Comparison of ENCODE assay signal across 1 cellular context in genomic region chr1:12179638-12180121, GRCh38.
A peak's percentile ranks its signal among the peaks of the same experiment; 100 is the strongest.
TF ChIP-seq lines count a peak whose summit lies in the region.

No MANE protein-coding gene starts in this region.

TF ChIP-seq in K562, 482 proteins besides CTCF, POLR2A, EP300 and RAD21:
- TF ChIP-seq FOS (IDR thresholded peaks at IDR 0.05; ENCODE audit: extremely low read depth, insufficient read length) (no peak), EWSR1 (IDR thresholded peaks at IDR 0.05; ENCODE audit: borderline replicate concordance, low read depth, partially characterized antibody) (no peak), LARP7 (IDR thresholded peaks at IDR 0.05) (no peak), JUNB (CRISPR knock-in tag; conservative IDR thresholded peaks at IDR 0.05) (no peak), ZNF449 (CRISPR knock-in tag; IDR thresholded peaks at IDR 0.05) (no peak), RNF219 (CRISPR knock-in tag; IDR thresholded peaks at IDR 0.05) (no peak), RB1 (IDR thresholded peaks at IDR 0.05; ENCODE audit: low read depth) (no peak), RBM25 (IDR thresholded peaks at IDR 0.05; ENCODE audit: low read depth, low read length, severe bottlenecking) (peak; percentile 69), ELF1 (tag; IDR thresholded peaks at IDR 0.05) (no peak), ESRRA (IDR thresholded peaks at IDR 0.05; ENCODE audit: borderline replicate concordance, low read depth) (peak; percentile 46), BRD9 (IDR thresholded peaks at IDR 0.05; ENCODE audit: low read depth, partially characterized antibody) (no peak), CREB5 (CRISPR knock-in tag; IDR thresholded peaks at IDR 0.05) (no peak), RAD51 (IDR thresholded peaks at IDR 0.05; ENCODE audit: borderline replicate concordance, low read depth) (no peak), RREB1 (CRISPR knock-in tag; IDR thresholded peaks at IDR 0.05) (no peak), MBD2 (IDR thresholded peaks at IDR 0.05; ENCODE audit: borderline replicate concordance, low read depth) (no peak), PHF20 (IDR thresholded peaks at IDR 0.05; ENCODE audit: partially characterized antibody) (no peak), TEAD2 (tag; IDR thresholded peaks at IDR 0.05) (no peak), IRF1 (CRISPR knock-in tag; IDR thresholded peaks at IDR 0.05; ENCODE audit: borderline replicate concordance) (no peak), ZNF511 (CRISPR knock-in tag; IDR thresholded peaks at IDR 0.05) (no peak), SREBF1 (IDR thresholded peaks at IDR 0.05; ENCODE audit: borderline replicate concordance, low read depth, low read length) (no peak), MAFK (IDR thresholded peaks at IDR 0.05; ENCODE audit: low read length) (no peak), BCOR (IDR thresholded peaks at IDR 0.05) (peak; percentile 58; the same call in 1 of the 2 replicates), CHD4 (IDR thresholded peaks at IDR 0.05; ENCODE audit: insufficient read depth, insufficient replicate concordance, low read depth, low read length, poor library complexity, severe bottlenecking) (peak; percentile 46), KDM1A (IDR thresholded peaks at IDR 0.05) (0 out of 4 replicates have a peak, but pooled peaks of 1 of the 2 experiments have one; percentile 12), CXXC5 (CRISPR knock-in tag; IDR thresholded peaks at IDR 0.05) (no peak), KDM4B (IDR thresholded peaks at IDR 0.05; ENCODE audit: borderline replicate concordance in 2 of 2, low read depth in 1 of 2) (no peak), POLR2H (tag; IDR thresholded peaks at IDR 0.05; ENCODE audit: low read depth) (no peak), CREB3L1 (IDR thresholded peaks at IDR 0.05; ENCODE audit: borderline replicate concordance, low read depth) (no peak), MNT (conservative IDR thresholded peaks at IDR 0.05) (no peak), ZBTB1 (CRISPR knock-in tag; IDR thresholded peaks at IDR 0.05; ENCODE audit: borderline replicate concordance, low read depth) (no peak), BRCA1 (IDR thresholded peaks at IDR 0.05) (no peak), BRCA1 (CRISPR knock-in tag; IDR thresholded peaks at IDR 0.05) (no peak), RCOR1 (IDR thresholded peaks at IDR 0.05; ENCODE audit: borderline replicate concordance in 1 of 2, low read depth in 2 of 2, low read length in 2 of 2) (0 out of 4 replicates have a peak, but pooled peaks of 1 of the 2 experiments have one; percentile 9), NFIC (IDR thresholded peaks at IDR 0.05) (no peak), STAT5A (IDR thresholded peaks at IDR 0.05; ENCODE audit: borderline replicate concordance, low read length) (no peak), ZKSCAN8 (CRISPR knock-in tag; IDR thresholded peaks at IDR 0.05) (no peak), ZFP30 (CRISPR knock-in tag; IDR thresholded peaks at IDR 0.05; ENCODE audit: borderline replicate concordance) (no peak), CBFA2T2 (conservative IDR thresholded peaks at IDR 0.05) (no peak), CC2D1A (IDR thresholded peaks at IDR 0.05) (no peak), POLR3G (IDR thresholded peaks at IDR 0.05; ENCODE audit: extremely low read depth, insufficient read length, insufficient replicate concordance) (no peak), ZKSCAN1 (IDR thresholded peaks at IDR 0.05; ENCODE audit: low read depth, low read length) (peak; percentile 96), E4F1 (CRISPR knock-in tag; IDR thresholded peaks at IDR 0.05; ENCODE audit: borderline replicate concordance) (no peak), ZNF324 (CRISPR knock-in tag; IDR thresholded peaks at IDR 0.05) (no peak)
